ENCODE assay signal across 8 cellular contexts in the genomic region with DNA sequence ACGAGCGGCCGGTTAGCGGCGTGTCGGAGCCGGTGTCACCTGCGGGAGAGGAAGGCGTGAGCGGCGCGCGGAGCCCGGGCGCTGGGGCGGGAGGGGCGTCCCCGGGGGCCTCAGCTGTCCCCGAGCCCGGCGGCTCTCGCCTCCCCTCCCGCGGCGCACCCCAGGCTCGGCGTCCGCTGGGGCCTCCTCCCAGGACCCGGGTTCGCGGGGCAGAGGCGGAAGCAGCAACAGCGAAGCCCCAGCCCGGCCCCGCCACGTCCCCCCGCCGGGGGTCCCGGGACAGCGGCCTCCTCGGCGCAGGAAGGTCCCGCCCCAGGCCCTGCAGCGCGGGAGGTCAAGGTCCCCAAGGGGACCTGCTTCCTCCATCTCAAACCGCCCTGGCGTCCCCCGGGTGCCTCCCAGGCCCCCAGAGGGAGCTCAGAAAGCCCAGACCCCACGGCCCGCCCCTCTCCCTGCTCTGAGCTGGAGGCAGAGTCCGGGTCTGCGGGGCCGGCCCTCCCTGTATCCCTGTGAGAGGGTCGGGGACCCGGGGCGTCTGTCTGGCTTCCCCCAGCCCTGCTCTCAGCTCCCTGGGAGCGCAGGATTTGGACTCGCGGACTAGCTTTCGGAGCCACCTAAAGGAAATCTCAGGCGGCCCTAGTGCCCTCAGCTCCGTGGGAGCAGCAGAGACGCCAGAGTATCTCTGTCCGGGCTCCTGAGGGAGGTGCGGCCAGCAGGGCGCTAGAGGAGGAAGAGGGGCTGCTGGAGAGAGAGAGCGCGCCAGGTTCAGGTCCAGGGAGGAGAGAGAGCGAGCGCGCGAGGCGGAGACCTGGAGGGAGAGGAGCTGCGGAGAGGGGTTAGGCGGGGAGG. TPM values are rescaled to one million over a fixed set of nuclear protein-coding genes. Genes with fewer than 3 reads are reported as not detected.
A peak's percentile ranks its signal among the peaks of the same experiment; 100 is the strongest.
DNase-seq lines count a peak whose midpoint lies in the region; ATAC-seq and TF ChIP-seq lines count a peak whose summit lies in the region.

No MANE protein-coding gene starts in this region.

- H3K27me3 ChIP-seq in NT2/D1 (ENCODE audit: insufficient read depth, insufficient read length) (peaks cover 9% of the 10 kb centered on the region), right atrium auricular region (peaks cover 0 to 26% of the 10 kb centered on the region in 2 donors)

- DNase-seq in CD14-positive monocyte (ENCODE audit: low spot score) (peak; percentile 44), NT2/D1 (ENCODE audit: low read depth, low spot score) (no peak), amniotic stem cell (lab: John Stamatoyannopoulos, UW) (peak; percentile 13), right atrium auricular region (ENCODE audit: low spot score) (no peak), renal cortical epithelial cell (ENCODE audit: low read depth) (peak; percentile 11), GM10248 (ENCODE audit: extremely low spot score) (no peak)

- TF ChIP-seq CTCF in CD14-positive monocyte (IDR thresholded peaks at IDR 0.05) (no peak), right atrium auricular region (IDR thresholded peaks at IDR 0.05) (no peak), GM10248 (IDR thresholded peaks at IDR 0.05; ENCODE audit: control extremely low read depth, extremely low read depth, low read depth, missing control alignments) (no peak)

- H3K36me3 ChIP-seq in NT2/D1 (ENCODE audit: insufficient read depth, insufficient read length, low read length) (peaks cover 38% of the 10 kb centered on the region), right atrium auricular region (no peaks in the 10 kb centered on the region)

- ATAC-seq in GM19328 (IDR thresholded peaks at IDR 0.05; ENCODE audit: unreplicated experiment) (peak; percentile 7), HG03196 (IDR thresholded peaks at IDR 0.05; ENCODE audit: unreplicated experiment) (peak; percentile 24)

- H3K4me3 ChIP-seq in NT2/D1 (ENCODE audit: insufficient read length, low read depth) (peak overlapping the region; percentile 56), right atrium auricular region (peak overlapping the region; percentile 72 to 76)

- peak overlapping the region; percentile 87 for H3K9ac ChIP-seq in NT2/D1 (ENCODE audit: insufficient read length, low read depth)

- peak overlapping the region; percentile 82 to 94 for H3K4me3 Mint-ChIP-seq in CD14-positive monocyte

- intact Hi-C loops in CD14-positive monocyte (cut with micrococcal nuclease): loop anchor here (5.0 to 10.0 kb wide), 3 partner anchors 71 to 421 kb away; a partner anchor contains a TSS

- peaks cover 0 to 6% (median 4%) of the 10 kb centered on the region in 7 donors for H3K9me3 Mint-ChIP-seq in CD14-positive monocyte

- no peaks in the 10 kb centered on the region for H3K9me3 ChIP-seq in NT2/D1 (ENCODE audit: insufficient read depth, low read length)
- H3K9me3 ChIP-seq in right atrium auricular region: no peaks in the 10 kb centered on the region

- CTCF ChIA-PET in GM10248 (lab: Yijun Ruan, JAX): interaction anchor here (1.3 to 3.0 kb wide), 2 partner anchors 27 to 157 kb away, joined by 4 to 22 read pairs; no protein-coding TSS in a partner anchor

- H3K27me3 Mint-ChIP-seq in CD14-positive monocyte (ENCODE audit: low read depth in 3 of 3): peaks cover 35 to 49% (median 46%) of the 10 kb centered on the region in 3 donors

- POLR2A ChIA-PET in GM10248 (lab: Yijun Ruan, JAX): interaction anchor here (0.6 to 1.4 kb wide), 2 partner anchors 27 to 70 kb away, joined by 4 read pairs; no protein-coding TSS in a partner anchor

- peaks cover 8 to 10% of the 10 kb centered on the region in 2 donors for H3K36me3 Mint-ChIP-seq in CD14-positive monocyte

- H3K27ac ChIP-seq in right atrium auricular region: peak overlapping the region; percentile 73 to 79

- H3K4me1 ChIP-seq in NT2/D1 (ENCODE audit: insufficient read depth, insufficient read length): peaks cover 9% of the 10 kb centered on the region
- peaks cover 0 to 25% of the 10 kb centered on the region in 2 donors for H3K4me1 ChIP-seq in right atrium auricular region

- peaks cover 18% of the 10 kb centered on the region for H3K4me1 Mint-ChIP-seq in CD14-positive monocyte

- peak overlapping the region in 1 of 7 donors; percentile 68 for H3K27ac Mint-ChIP-seq in CD14-positive monocyte

RNA-seq across cellular contexts. Expression of a gene that starts 30.6 kb away (rescaled TPM):
- polyA plus RNA-seq in CD14-positive monocyte: 10 to 100 TPM; 33.2 to 53.8 TPM
- total RNA-seq in right atrium auricular region: 10 to 100 TPM; 34.7 to 40.7 TPM
- 27.3 and 56.9 TPM in 2 replicates for total RNA-seq in renal cortical epithelial cell

RNA-seq across cellular contexts. Expression of a gene that starts 50.7 kb away (rescaled TPM):
- polyA plus RNA-seq in CD14-positive monocyte: under 1 TPM; 0.31 to 0.42 TPM
- total RNA-seq in right atrium auricular region: 1 to 10 TPM; 1.8 to 2.3 TPM
- 0.35 and 1.6 TPM in 2 replicates for total RNA-seq in renal cortical epithelial cell

Comparison
In these comparisons a context has a peak if more than half of its experiments do, and no peak if none do; other contexts are left out.
1. DNase-seq: peak in CD14-positive monocyte (single experiment), amniotic stem cell (single experiment) and renal cortical epithelial cell (single experiment); none in NT2/D1 (single experiment), right atrium auricular region (single experiment) and GM10248 (single experiment).